ENCODE assay signal across 29 cellular contexts in the genomic region with DNA sequence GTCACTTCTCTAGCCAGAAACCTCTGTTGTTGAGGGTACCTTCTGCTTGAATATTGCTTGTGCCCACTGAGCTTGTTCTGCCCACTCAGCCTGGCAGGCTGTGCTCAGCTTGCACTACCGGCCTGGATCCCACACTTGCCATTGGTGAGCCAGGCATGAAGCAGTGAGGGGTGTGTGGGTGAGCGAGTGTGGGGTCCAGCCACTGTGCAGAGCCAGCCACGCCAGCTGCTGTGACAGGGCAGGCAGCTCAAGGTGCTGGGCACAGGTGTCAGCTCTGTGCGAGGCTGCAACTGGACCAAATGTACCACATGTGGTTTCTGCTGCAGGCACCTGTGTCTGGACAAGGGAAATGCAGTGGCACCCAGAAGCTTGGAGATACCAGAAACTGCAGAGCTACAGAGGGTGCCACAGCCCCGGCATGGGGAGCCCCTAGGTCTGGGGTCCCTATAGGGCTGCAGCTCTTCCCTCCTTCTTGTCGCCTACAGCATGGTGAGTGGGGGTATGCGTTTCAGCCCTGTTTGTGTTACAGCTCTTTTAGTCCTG.
"Had no signal": no experiment of that assay in that cellular context is flagged by ENCODE, and none has a peak within 500 bp of the region (broad histone marks: within the 10 kb centered on the region; RNA-seq: fewer than 3 reads in every experiment).

No MANE protein-coding gene starts in this region.

- H3K27ac ChIP-seq: adrenal gland, body of pancreas, SJSA1 had no signal

- H3K9me3 Mint-ChIP-seq: activated CD4-positive, alpha-beta T cell treated with anti-CD3 and anti-CD28 coated beads, Interleukin-2, amount 10 ng/mL, durations not matched to agents 24 days and 14 days; activated naive CD4-positive, alpha-beta T cell treated with anti-CD3 and anti-CD28 coated beads for 36 hours; activated naive CD4-positive, alpha-beta T cell treated with anti-CD3 and anti-CD28 coated beads, Interleukin-2, amount 50 U/mL, for 72 hours; activated T-cell treated with anti-CD3 and anti-CD28 coated beads, Interleukin-2, amount 50 U/mL, for 24 hours; activated T-helper 2 cell treated with anti-CD3 and anti-CD28 coated beads, Interferon-gamma antibody, Interleukin-2, Interleukin-4, amounts not matched to agents 10 μg/mL and 5 μg/mL and 100 μg/mL, durations not matched to agents 14 hours and 24 hours and 36 hours; T-helper 1 cell treated with Interleukin-12 subunit alpha and Interleukin-12 subunit beta and Interleukin-4 antibody, amounts not matched to agents 30 μg/mL and 1 μg/mL, for 36 hours; T-helper 2 cell treated with Interferon-gamma antibody and Interleukin-4, amounts not matched to agents 5 μg/mL and 100 μg/mL, for 36 hours had no signal

- H3K9me3 ChIP-seq: adrenal gland, body of pancreas, MG63, SJSA1, SK-N-SH had no signal

- H3K4me3 ChIP-seq: adrenal gland, body of pancreas, MG63, SJSA1 had no signal

- H3K4me1 ChIP-seq: adrenal gland, body of pancreas, SJSA1 had no signal

- H3K4me2 ChIP-seq: SK-N-SH had no signal

- DNase-seq: activated CD4-positive, alpha-beta T cell treated with anti-CD3 and anti-CD28 coated beads, Interleukin-2, amount 10 ng/mL, durations not matched to agents 24 days and 14 days; activated CD4-positive, alpha-beta T cell treated with anti-CD3 and anti-CD28 coated beads, Interleukin-2, amount 50 U/mL, for 4 hours; activated CD8-positive, alpha-beta T cell treated with anti-CD3 and anti-CD28 coated beads, Interleukin-2, amount 10 ng/mL, durations not matched to agents 7 days and 5 days; activated gamma-delta T cell treated with Interleukin-2 at 50 U/mL for 16 hours; activated naive CD4-positive, alpha-beta T cell treated with anti-CD3 and anti-CD28 coated beads for 36 hours; activated T-cell treated with anti-CD3 and anti-CD28 coated beads, Interleukin-2, amount 50 U/mL, for 24 hours; adrenal gland; body of pancreas; Kasumi-1; KG1; MG63; NCI-H1048; NCI-H1105 treated with DMSO at 0.1 percent for 48 hours; NCI-H1436; NCI-H1694; NCI-H1930; NCI-H2081 treated with DMSO at 0.1 percent for 48 hours; NCI-H226; NCI-H446 treated with DMSO at 0.1 percent for 48 hours; NCI-H524; NCI-H82; SHP77 treated with DMSO at 0.1 percent for 48 hours; SK-N-SH had no signal

- H3K4me1 Mint-ChIP-seq: activated CD4-positive, alpha-beta T cell treated with anti-CD3 and anti-CD28 coated beads, Interleukin-2, amount 10 ng/mL, durations not matched to agents 24 days and 14 days had no signal

- H3K36me3 Mint-ChIP-seq: activated naive CD4-positive, alpha-beta T cell treated with anti-CD3 and anti-CD28 coated beads, Interleukin-2, amount 50 U/mL, for 72 hours had no signal

- H3K9ac ChIP-seq: SK-N-SH had no signal

- H3K27ac Mint-ChIP-seq: activated CD4-positive, alpha-beta T cell treated with anti-CD3 and anti-CD28 coated beads, Interleukin-2, amount 10 ng/mL, durations not matched to agents 24 days and 14 days; activated CD8-positive, alpha-beta T cell treated with anti-CD3 and anti-CD28 coated beads, Interleukin-2, amount 10 ng/mL, durations not matched to agents 7 days and 5 days; activated naive CD4-positive, alpha-beta T cell treated with anti-CD3 and anti-CD28 coated beads for 36 hours; activated naive CD4-positive, alpha-beta T cell treated with anti-CD3 and anti-CD28 coated beads, Interleukin-2, amount 50 U/mL, for 72 hours; activated T-cell treated with anti-CD3 and anti-CD28 coated beads, Interleukin-2, amount 50 U/mL, for 24 hours; activated T-helper 2 cell treated with anti-CD3 and anti-CD28 coated beads, Interferon-gamma antibody, Interleukin-2, Interleukin-4, amounts not matched to agents 10 μg/mL and 5 μg/mL and 100 μg/mL, durations not matched to agents 14 hours and 24 hours and 36 hours; T-helper 1 cell treated with Interleukin-12 subunit alpha and Interleukin-12 subunit beta and Interleukin-4 antibody, amounts not matched to agents 30 μg/mL and 1 μg/mL, for 36 hours; T-helper 2 cell treated with Interferon-gamma antibody and Interleukin-4, amounts not matched to agents 5 μg/mL and 100 μg/mL, for 36 hours had no signal

- H3K36me3 ChIP-seq: adrenal gland, MG63, SJSA1 had no signal

- H3K4me3 Mint-ChIP-seq: activated CD4-positive, alpha-beta T cell treated with anti-CD3 and anti-CD28 coated beads, Interleukin-2, amount 10 ng/mL, durations not matched to agents 24 days and 14 days; activated CD8-positive, alpha-beta T cell treated with anti-CD3 and anti-CD28 coated beads, Interleukin-2, amount 10 ng/mL, durations not matched to agents 7 days and 5 days; activated naive CD4-positive, alpha-beta T cell treated with anti-CD3 and anti-CD28 coated beads for 36 hours; activated T-cell treated with anti-CD3 and anti-CD28 coated beads, Interleukin-2, amount 50 U/mL, for 24 hours; T-helper 1 cell treated with Interleukin-12 subunit alpha and Interleukin-12 subunit beta and Interleukin-4 antibody, amounts not matched to agents 30 μg/mL and 1 μg/mL, for 36 hours; T-helper 2 cell treated with Interferon-gamma antibody and Interleukin-4, amounts not matched to agents 5 μg/mL and 100 μg/mL, for 36 hours had no signal

- H3K27me3 ChIP-seq: adrenal gland, body of pancreas, SJSA1 had no signal

- ATAC-seq: activated CD8-positive, alpha-beta T cell treated with anti-CD3 and anti-CD28 coated beads, Interleukin-2, amount 10 ng/mL, durations not matched to agents 7 days and 5 days; activated naive CD4-positive, alpha-beta T cell treated with anti-CD3 and anti-CD28 coated beads, Interleukin-2, amount 50 U/mL, for 72 hours; body of pancreas; Panc1 had no signal
